Comparison of ENCODE assay signal across 1 cellular context in genomic region chr7:51045319-51046102, GRCh38.
A peak's percentile ranks its signal among the peaks of the same experiment; 100 is the strongest.
TF ChIP-seq lines count a peak whose summit lies in the region.

No MANE protein-coding gene starts in this region.

TF ChIP-seq in A549, 52 proteins besides CTCF, POLR2A, EP300 and RAD21 (continued from another document):
- TF ChIP-seq HES2 (IDR thresholded peaks at IDR 0.05), result no peak
- TF ChIP-seq PHF8 (IDR thresholded peaks at IDR 0.05; ENCODE audit: borderline replicate concordance, low read depth), result no peak
- TF ChIP-seq PBX3 (IDR thresholded peaks at IDR 0.05), result no peak
- TF ChIP-seq ATOH8 (CRISPR knock-in tag; IDR thresholded peaks at IDR 0.05; ENCODE audit: low read depth), result no peak
- TF ChIP-seq HOXA7 (CRISPR knock-in tag; IDR thresholded peaks at IDR 0.05), result no peak
- no peak for TF ChIP-seq EHMT2 (IDR thresholded peaks at IDR 0.05; ENCODE audit: low read depth)
- TF ChIP-seq BCL3 (IDR thresholded peaks at IDR 0.05), result 0 out of 3 replicates have a peak, but pooled peaks have one; percentile 46
- TF ChIP-seq JUN (IDR thresholded peaks at IDR 0.05), result peak; percentile 43 to 55; a peak in 3 of 5 replicates
- TF ChIP-seq MAZ (IDR thresholded peaks at IDR 0.05; ENCODE audit: borderline replicate concordance, low read depth, low read length), result no peak
- TF ChIP-seq ELK1 (IDR thresholded peaks at IDR 0.05; ENCODE audit: low read depth, low read length), result no peak
- TF ChIP-seq HEYL (CRISPR knock-in tag; IDR thresholded peaks at IDR 0.05), result no peak
- TF ChIP-seq RCOR1 (IDR thresholded peaks at IDR 0.05; ENCODE audit: low read depth, low read length), result no peak
- no peak for TF ChIP-seq REST (IDR thresholded peaks at IDR 0.05)
- no peak for TF ChIP-seq ESRRA (IDR thresholded peaks at IDR 0.05; ENCODE audit: borderline replicate concordance, low read length)
- no peak for TF ChIP-seq HOXB5 (CRISPR knock-in tag; IDR thresholded peaks at IDR 0.05)
- TF ChIP-seq CBX2 (IDR thresholded peaks at IDR 0.05; ENCODE audit: borderline replicate concordance, low read depth), result no peak
- TF ChIP-seq JUNB (IDR thresholded peaks at IDR 0.05), result peak; percentile 89
- no peak for TF ChIP-seq KDM1A (IDR thresholded peaks at IDR 0.05; ENCODE audit: low read depth)
- TF ChIP-seq MAX (IDR thresholded peaks at IDR 0.05), result peak; percentile 79
- TF ChIP-seq SREBF2 (IDR thresholded peaks at IDR 0.05), result no peak
- no peak for TF ChIP-seq CHD2 (IDR thresholded peaks at IDR 0.05; ENCODE audit: low read length, partially characterized antibody)
- no peak for TF ChIP-seq USF2 (IDR thresholded peaks at IDR 0.05)
